Comparison of ENCODE assay signal across 15 cellular contexts in the genomic region with DNA sequence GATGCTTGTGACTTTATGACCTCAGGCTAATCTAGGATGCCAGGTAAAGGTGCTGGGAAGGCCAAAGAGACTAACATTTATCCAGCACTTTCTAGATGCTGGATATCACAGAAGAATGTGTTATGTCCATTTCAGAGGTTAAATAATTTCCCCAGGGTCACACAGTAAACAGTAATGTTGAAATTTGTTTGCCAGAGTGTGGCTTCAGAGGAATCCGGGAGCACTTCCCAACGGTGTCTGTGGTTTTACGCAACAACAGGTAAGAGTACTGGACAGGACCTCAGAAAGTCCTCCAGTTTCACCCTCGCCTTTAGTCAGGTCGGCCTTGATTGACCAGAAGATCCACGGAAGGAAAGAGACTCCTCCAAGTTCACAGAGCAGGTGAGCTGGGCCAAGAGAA. TPM values are rescaled to one million over a fixed set of nuclear protein-coding genes. Genes with fewer than 3 reads are reported as not detected.
A peak's percentile ranks its signal among the peaks of the same experiment; 100 is the strongest.
DNase-seq lines count a peak whose midpoint lies in the region; ATAC-seq, FAIRE-seq and TF ChIP-seq lines count a peak whose summit lies in the region.
"Had no signal": no experiment of that assay in that cellular context is flagged by ENCODE, and none has a peak within 500 bp of the region (broad histone marks: within the 10 kb centered on the region; RNA-seq: fewer than 3 reads in every experiment).

No MANE protein-coding gene starts in this region.

- ATAC-seq in A549 (no peak), GM18520 (IDR thresholded peaks at IDR 0.05; ENCODE audit: unreplicated experiment) (no peak), HG03045 (IDR thresholded peaks at IDR 0.05; ENCODE audit: unreplicated experiment) (no peak)
- ATAC-seq: stimulated activated naive CD8-positive, alpha-beta T cell treated with anti-CD3 and anti-CD28 coated beads, Interleukin-15, amount 100 ng/mL, for 72 hours had no signal

- TF ChIP-seq CTCF in A549 (IDR thresholded peaks at IDR 0.05) (no peak), liver (IDR thresholded peaks at IDR 0.05; ENCODE audit: low read depth, low read length, missing input control) (no peak)

- H3K4me2 ChIP-seq in A549, result peak overlapping the region; percentile 80

- CTCF ChIA-PET in A549 (lab: Yijun Ruan, JAX), result interaction anchor here (1.3 to 1.5 kb wide), 2 partner anchors 27 to 165 kb away, joined by 4 read pairs; no protein-coding TSS in a partner anchor

- H3K4me3 ChIP-seq in A549 (peak overlapping the region; percentile 89; the same call in 1 of the 3 replicates), liver (ENCODE audit: low read depth in 1 of 3, low read length in 3 of 3) (peak overlapping the region in 1 of 3 donors; percentile 6)

- WGBS in A549 (ENCODE audit: missing lambda C conversion rate), result 72% methylated on average over 6 of the region's 6 CpGs
- WGBS in liver, result 41% methylated on average over 6 of the region's 6 CpGs

- H3K9me3 ChIP-seq in A549, result peaks cover 11% of the 10 kb centered on the region
- no peaks in the 10 kb centered on the region for H3K9me3 ChIP-seq in liver (ENCODE audit: control insufficient read depth in 4 of 4, low read length in 3 of 4)
- H3K9me3 ChIP-seq: adrenal gland, HAP-1, prostate gland had no signal

- TF ChIP-seq RAD21 in A549 (conservative IDR thresholded peaks at IDR 0.05 in 1 of 2, IDR thresholded peaks at IDR 0.05 in 1 of 2), result no peak
- peak; percentile 8 to 34 for TF ChIP-seq RAD21 in liver (IDR thresholded peaks at IDR 0.05)

- FAIRE-seq in A549 (lab: Jason Lieb, UNC), result no peak

- H3K27ac ChIP-seq in A549 (peak overlapping the region in 1 of 2 experiments; percentile 99; a peak in 3 of 6 replicates), caudate nucleus (ENCODE audit: low read depth, low read length) (peak overlapping the region; percentile 82), liver (ENCODE audit: low read depth in 1 of 2, low read length in 2 of 2) (peak overlapping the region; percentile 60 to 64)

- POLR2A ChIA-PET in A549 (lab: Yijun Ruan, JAX), result no interaction called here

- no peaks in the 10 kb centered on the region for H3K36me3 ChIP-seq in liver (ENCODE audit: control insufficient read depth in 4 of 4, insufficient read depth in 3 of 4, low read depth in 1 of 4, low read length in 3 of 4)
- H3K36me3 ChIP-seq: adrenal gland, prostate gland had no signal

- no peaks in the 10 kb centered on the region for H3K27me3 ChIP-seq in liver (ENCODE audit: control insufficient read depth in 4 of 4, insufficient read depth in 4 of 4, low read length in 3 of 4)
- H3K27me3 ChIP-seq: adrenal gland had no signal

- H3K4me1 ChIP-seq in A549, result peaks cover 32% of the 10 kb centered on the region
- H3K4me1 ChIP-seq in liver (ENCODE audit: control insufficient read depth in 4 of 4, insufficient read depth in 4 of 4, low read length in 3 of 4), result peaks cover 0 to 28% (median 20%) of the 10 kb centered on the region in 4 donors
- H3K4me1 ChIP-seq: prostate gland had no signal

- no peak for TF ChIP-seq EP300 in A549 (IDR thresholded peaks at IDR 0.05)

- DNase-seq in A549 (ENCODE audit: low read depth in 1 of 2, low spot score in 1 of 2) (no peak), HK-2 (ENCODE audit: unreplicated experiment) (peak; percentile 21), caudate nucleus (lab: John Stamatoyannopoulos, UW) (no peak), inferior parietal cortex (ENCODE audit: extremely low spot score) (no peak), NK-92 (lab: John Stamatoyannopoulos, UW; ENCODE audit: unreplicated experiment) (no peak)
- DNase-seq: adrenal gland; NCI-H1105; NK-92 treated with Interleukin-12 subunit alpha and Interleukin-12 subunit beta, amount 100 ng/mL, for 24 hours; SHP77; stimulated activated naive CD8-positive, alpha-beta T cell treated with anti-CD3 and anti-CD28 coated beads, Interleukin-15, amount 100 ng/mL, for 72 hours had no signal

- no peak for TF ChIP-seq POLR2A in A549 (IDR thresholded peaks at IDR 0.05; ENCODE audit: low read length)

- no peak overlapping the region for H3K9ac ChIP-seq in liver (ENCODE audit: low read depth in 1 of 2, low read length in 2 of 2)

TF ChIP-seq in A549, 52 proteins besides CTCF, POLR2A, EP300 and RAD21:
- no peak for TF ChIP-seq MAX (IDR thresholded peaks at IDR 0.05)
- 0 out of 4 replicates have a peak, but pooled peaks of 1 of the 2 experiments have one; percentile 45 for TF ChIP-seq CEBPB (IDR thresholded peaks at IDR 0.05)
- no peak for TF ChIP-seq FOSL2 (IDR thresholded peaks at IDR 0.05)
- TF ChIP-seq FOSL2 (CRISPR knock-in tag; IDR thresholded peaks at IDR 0.05), result no peak
- no peak for TF ChIP-seq TFCP2L1 (CRISPR knock-in tag; IDR thresholded peaks at IDR 0.05)

TF ChIP-seq in liver, 16 proteins besides CTCF, POLR2A, EP300 and RAD21:
- peak; percentile 70 for TF ChIP-seq MAX (IDR thresholded peaks at IDR 0.05)
- peak; percentile 18 for TF ChIP-seq FOXA1 (IDR thresholded peaks at IDR 0.05)
- TF ChIP-seq, protein P1, sequence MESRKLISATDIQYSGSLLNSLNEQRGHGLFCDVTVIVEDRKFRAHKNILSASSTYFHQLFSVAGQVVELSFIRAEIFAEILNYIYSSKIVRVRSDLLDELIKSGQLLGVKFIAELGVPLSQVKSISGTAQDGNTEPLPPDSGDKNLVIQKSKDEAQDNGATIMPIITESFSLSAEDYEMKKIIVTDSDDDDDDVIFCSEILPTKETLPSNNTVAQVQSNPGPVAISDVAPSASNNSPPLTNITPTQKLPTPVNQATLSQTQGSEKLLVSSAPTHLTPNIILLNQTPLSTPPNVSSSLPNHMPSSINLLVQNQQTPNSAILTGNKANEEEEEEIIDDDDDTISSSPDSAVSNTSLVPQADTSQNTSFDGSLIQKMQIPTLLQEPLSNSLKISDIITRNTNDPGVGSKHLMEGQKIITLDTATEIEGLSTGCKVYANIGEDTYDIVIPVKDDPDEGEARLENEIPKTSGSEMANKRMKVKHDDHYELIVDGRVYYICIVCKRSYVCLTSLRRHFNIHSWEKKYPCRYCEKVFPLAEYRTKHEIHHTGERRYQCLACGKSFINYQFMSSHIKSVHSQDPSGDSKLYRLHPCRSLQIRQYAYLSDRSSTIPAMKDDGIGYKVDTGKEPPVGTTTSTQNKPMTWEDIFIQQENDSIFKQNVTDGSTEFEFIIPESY (IDR thresholded peaks at IDR 0.05), result peak; percentile 72
- peak; percentile 82 to 89 for TF ChIP-seq RXRA (IDR thresholded peaks at IDR 0.05)
- TF ChIP-seq HNF4A (conservative IDR thresholded peaks at IDR 0.05), result peak; percentile 69 to 77
- no peak for TF ChIP-seq TAF1 (conservative IDR thresholded peaks at IDR 0.05)
- no peak for TF ChIP-seq ATF3 (IDR thresholded peaks at IDR 0.05)
- TF ChIP-seq EGR1 (IDR thresholded peaks at IDR 0.05; ENCODE audit: low read depth in 2 of 2), result peak in 1 of 2 donors; percentile 40
- TF ChIP-seq, protein P2, sequence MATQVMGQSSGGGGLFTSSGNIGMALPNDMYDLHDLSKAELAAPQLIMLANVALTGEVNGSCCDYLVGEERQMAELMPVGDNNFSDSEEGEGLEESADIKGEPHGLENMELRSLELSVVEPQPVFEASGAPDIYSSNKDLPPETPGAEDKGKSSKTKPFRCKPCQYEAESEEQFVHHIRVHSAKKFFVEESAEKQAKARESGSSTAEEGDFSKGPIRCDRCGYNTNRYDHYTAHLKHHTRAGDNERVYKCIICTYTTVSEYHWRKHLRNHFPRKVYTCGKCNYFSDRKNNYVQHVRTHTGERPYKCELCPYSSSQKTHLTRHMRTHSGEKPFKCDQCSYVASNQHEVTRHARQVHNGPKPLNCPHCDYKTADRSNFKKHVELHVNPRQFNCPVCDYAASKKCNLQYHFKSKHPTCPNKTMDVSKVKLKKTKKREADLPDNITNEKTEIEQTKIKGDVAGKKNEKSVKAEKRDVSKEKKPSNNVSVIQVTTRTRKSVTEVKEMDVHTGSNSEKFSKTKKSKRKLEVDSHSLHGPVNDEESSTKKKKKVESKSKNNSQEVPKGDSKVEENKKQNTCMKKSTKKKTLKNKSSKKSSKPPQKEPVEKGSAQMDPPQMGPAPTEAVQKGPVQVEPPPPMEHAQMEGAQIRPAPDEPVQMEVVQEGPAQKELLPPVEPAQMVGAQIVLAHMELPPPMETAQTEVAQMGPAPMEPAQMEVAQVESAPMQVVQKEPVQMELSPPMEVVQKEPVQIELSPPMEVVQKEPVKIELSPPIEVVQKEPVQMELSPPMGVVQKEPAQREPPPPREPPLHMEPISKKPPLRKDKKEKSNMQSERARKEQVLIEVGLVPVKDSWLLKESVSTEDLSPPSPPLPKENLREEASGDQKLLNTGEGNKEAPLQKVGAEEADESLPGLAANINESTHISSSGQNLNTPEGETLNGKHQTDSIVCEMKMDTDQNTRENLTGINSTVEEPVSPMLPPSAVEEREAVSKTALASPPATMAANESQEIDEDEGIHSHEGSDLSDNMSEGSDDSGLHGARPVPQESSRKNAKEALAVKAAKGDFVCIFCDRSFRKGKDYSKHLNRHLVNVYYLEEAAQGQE (IDR thresholded peaks at IDR 0.05), result peak; percentile 56
- peak in 1 of 2 donors; percentile 82 for TF ChIP-seq JUND (IDR thresholded peaks at IDR 0.05)
- peak in 1 of 2 donors; percentile 17 for TF ChIP-seq GABPA (IDR thresholded peaks at IDR 0.05 in 1 of 2, conservative IDR thresholded peaks at IDR 0.05 in 1 of 2)
- peak; percentile 74 for TF ChIP-seq YY1 (IDR thresholded peaks at IDR 0.05)
- peak; percentile 80 for TF ChIP-seq FOXA2 (IDR thresholded peaks at IDR 0.05)
- no peak for TF ChIP-seq HNF4G (IDR thresholded peaks at IDR 0.05)
- peak; percentile 48 for TF ChIP-seq SP1 (IDR thresholded peaks at IDR 0.05)
- TF ChIP-seq NR2F2 (IDR thresholded peaks at IDR 0.05), result peak; percentile 50

RNA-seq across cellular contexts. Expression of gene SHTN1, which starts 1.7 kb away (rescaled TPM):
- polyA plus RNA-seq in A549 (2011; rRNA removed), result 44.2 and 63.1 TPM in 2 replicates
- polyA plus RNA-seq in A549 (2012; cell fraction: cytosol; rRNA removed), result 8.4 and 8.8 TPM in 2 replicates
- 7.3 and 14.2 TPM in 2 replicates for polyA plus RNA-seq in A549 (2012; cell fraction: nucleus; rRNA removed)
- polyA plus RNA-seq in A549 (2017; fragmentation: RNase III; extraction: RNeasy Plus Mini Kit Qiagen cat#74134 plus additional on column Dnase treatment), result 21.7 to 25.1 TPM (median 23.6 TPM) in 3 replicates
- polyA minus RNA-seq in A549 (2011; rRNA and poly(A)+ RNA removed), result 12.0 and 14.8 TPM in 2 replicates
- total RNA-seq in liver, result 10 to 100 TPM in 1 of 2 donors, 1 to 10 TPM in 1; 3.2 to 11.7 TPM
- polyA plus RNA-seq in liver, result 10 to 100 TPM in 1 of 2 donors, 1 to 10 TPM in 1; 8.9 to 11.7 TPM
